Comparison of ENCODE assay signal across 23 cellular contexts in the genomic region with DNA sequence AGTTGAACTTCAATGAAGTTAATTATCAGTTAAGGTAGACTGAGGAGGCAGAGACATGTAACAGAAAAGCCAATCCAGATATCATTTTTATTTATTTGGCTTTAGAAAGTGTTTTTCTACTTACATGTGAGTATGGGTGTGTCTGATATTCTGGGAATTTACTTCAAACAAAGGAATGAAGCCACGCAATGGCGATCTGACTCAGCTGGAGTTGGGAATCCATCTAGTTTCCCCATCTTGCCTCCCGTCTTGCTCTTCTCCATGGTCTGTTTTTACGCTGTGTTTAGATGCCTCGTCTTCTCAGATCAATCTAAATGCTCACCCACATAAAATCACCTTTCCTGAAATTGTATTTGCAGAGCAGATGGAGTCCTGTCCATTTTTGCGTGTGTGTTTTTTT. TPM values are rescaled to one million over a fixed set of nuclear protein-coding genes. Genes with fewer than 3 reads are reported as not detected.
A peak's percentile ranks its signal among the peaks of the same experiment; 100 is the strongest.
DNase-seq lines count a peak whose midpoint lies in the region; ATAC-seq and TF ChIP-seq lines count a peak whose summit lies in the region.
"Had no signal": no experiment of that assay in that cellular context is flagged by ENCODE, and none has a peak within 500 bp of the region (broad histone marks: within the 10 kb centered on the region; RNA-seq: fewer than 3 reads in every experiment).

No MANE protein-coding gene starts in this region.

- H3K79me1 ChIP-seq in trophoblast cell (ENCODE audit: low read length), result no peaks in the 10 kb centered on the region

- H4K91ac ChIP-seq in trophoblast cell (ENCODE audit: low read depth, low read length), result no peak overlapping the region

- H3K9me2 ChIP-seq in hepatocyte (replicated peaks; ENCODE audit: insufficient read depth), result no peaks in the 10 kb centered on the region

- H3K27ac ChIP-seq in hepatocyte, result peak overlapping the region; percentile 85
- no peak overlapping the region for H3K27ac ChIP-seq in trophoblast cell (ENCODE audit: low read depth, low read length)
- peak overlapping the region in 1 of 2 donors; percentile 47 for H3K27ac ChIP-seq in ovary

- H2AFZ ChIP-seq in hepatocyte (no peak overlapping the region), trophoblast cell (ENCODE audit: insufficient read depth, low read length, poor library complexity) (no peak overlapping the region)

- intact Hi-C loops in ovary (cut with DNase I), result no loop called here

- no peak for TF ChIP-seq EP300 in ovary (IDR thresholded peaks at IDR 0.05)

- no peak for TF ChIP-seq POLR2A in ovary (IDR thresholded peaks at IDR 0.05)

- 82% methylated on average over 6 of the region's 6 CpGs for WGBS in hepatocyte (ENCODE audit: low lambda C conversion rate, missing lambda C conversion rate)
- no CpG with 5 or more reads among the region's 6 CpGs for WGBS in trophoblast cell (ENCODE audit: extremely low coverage, insufficient coverage, insufficient read length)
- 77 to 85% (median 80%) methylated on average over 6 of the region's 6 CpGs for WGBS in ovary, 3 donors

- no peak overlapping the region for H2BK120ac ChIP-seq in trophoblast cell (ENCODE audit: insufficient read depth, low read length, poor library complexity)

- no peak overlapping the region for H3K4ac ChIP-seq in trophoblast cell (ENCODE audit: low read depth, low read length)

- H3K14ac ChIP-seq in trophoblast cell (ENCODE audit: low read length), result no peak overlapping the region

- no peak overlapping the region for H3K23ac ChIP-seq in trophoblast cell (ENCODE audit: low read length)

- DNase-seq in amniotic epithelial cell (ENCODE audit: low read depth) (peak; percentile 51), hepatocyte (ENCODE audit: low spot score) (no peak), trophoblast cell (peak; percentile 76 to 85), ovary (no peak)
- DNase-seq: BE2C; CD4-positive, CD25-positive, alpha-beta regulatory T cell; COR-L47; DMS153; GDM1; HCEC 1CT; NCI-H1092 treated with DMSO at 0.1 percent for 48 hours; NCI-H1694; NCI-H2081 treated with DMSO at 0.1 percent for 48 hours; NCI-H510A; NCI-H748 treated with DMSO at 0.1 percent for 48 hours had no signal

- no peak overlapping the region for H2BK5ac ChIP-seq in trophoblast cell (ENCODE audit: low read depth, low read length, poor library complexity)

- no peak overlapping the region for H3K4me3 ChIP-seq in hepatocyte
- H3K4me3 ChIP-seq in trophoblast cell (ENCODE audit: low read depth, low read length), result no peak overlapping the region
- H3K4me3 ChIP-seq in ovary, result no peak overlapping the region

- no peak overlapping the region for H3K9ac ChIP-seq in trophoblast cell (ENCODE audit: low read length)

- H3K4me1 ChIP-seq in hepatocyte (ENCODE audit: insufficient read depth) (peaks cover 26% of the 10 kb centered on the region), trophoblast cell (ENCODE audit: control insufficient read depth in 1 of 2, insufficient read depth in 2 of 2, low read length in 2 of 2) (no peaks in the 10 kb centered on the region), ovary (ENCODE audit: insufficient read depth) (peaks cover 8% of the 10 kb centered on the region)
- H3K4me1 ChIP-seq: BE2C had no signal

- H3K4me2 ChIP-seq in hepatocyte (no peak overlapping the region), trophoblast cell (ENCODE audit: low read length) (no peak overlapping the region)

- H2AK5ac ChIP-seq in trophoblast cell (ENCODE audit: low read length), result no peak overlapping the region

- H3K18ac ChIP-seq in trophoblast cell (ENCODE audit: low read length), result no peak overlapping the region

- H3K27me3 ChIP-seq in hepatocyte (no peaks in the 10 kb centered on the region), trophoblast cell (ENCODE audit: insufficient read depth, low read length) (no peaks in the 10 kb centered on the region), ovary (no peaks in the 10 kb centered on the region)

- H2BK12ac ChIP-seq in trophoblast cell (ENCODE audit: low read length), result no peak overlapping the region

- no peak overlapping the region for H4K12ac ChIP-seq in trophoblast cell (ENCODE audit: low read depth, low read length)

- no peak overlapping the region for H4K8ac ChIP-seq in trophoblast cell (ENCODE audit: low read depth, low read length)

- TF ChIP-seq CTCF in hepatocyte (IDR thresholded peaks at IDR 0.05; ENCODE audit: poor library complexity), result no peak
- no peak for TF ChIP-seq CTCF in ovary (IDR thresholded peaks at IDR 0.05)

- no peaks in the 10 kb centered on the region for H4K20me1 ChIP-seq in hepatocyte (ENCODE audit: insufficient read depth, poor library complexity, severe bottlenecking)

- ATAC-seq in HG03280 (IDR thresholded peaks at IDR 0.05; ENCODE audit: unreplicated experiment) (no peak), GM21619 (IDR thresholded peaks at IDR 0.05; ENCODE audit: unreplicated experiment) (no peak), HG02798 (IDR thresholded peaks at IDR 0.05; ENCODE audit: poor library complexity, unreplicated experiment) (no peak)
- ATAC-seq: Right ventricle myocardium inferior had no signal

- H3K79me2 ChIP-seq in hepatocyte, result no peaks in the 10 kb centered on the region
- H3K79me2 ChIP-seq in trophoblast cell (ENCODE audit: control insufficient read depth, insufficient read depth, low read length, poor library complexity), result no peaks in the 10 kb centered on the region

- no peaks in the 10 kb centered on the region for H3K36me3 ChIP-seq in hepatocyte (replicated peaks; ENCODE audit: insufficient read depth, low read depth)
- H3K36me3 ChIP-seq in trophoblast cell (ENCODE audit: control insufficient read depth in 1 of 2, insufficient read depth in 2 of 2, low read length in 2 of 2), result no peaks in the 10 kb centered on the region
- H3K36me3 ChIP-seq in ovary, result no peaks in the 10 kb centered on the region
- H3K36me3 ChIP-seq: BE2C had no signal

- H3K9me3 ChIP-seq in hepatocyte (ENCODE audit: low read depth) (no peaks in the 10 kb centered on the region), trophoblast cell (ENCODE audit: insufficient read depth, low read depth, low read length) (no peaks in the 10 kb centered on the region), ovary (no peaks in the 10 kb centered on the region)
- H3K9me3 ChIP-seq: BE2C had no signal

RNA-seq across cellular contexts. Expression of a gene that starts 1.7 kb away (rescaled TPM):
- total RNA-seq in hepatocyte (40.6 and 46.9 TPM in 2 replicates), ovary (1 to 10 TPM in 2 of 7 donors, under 1 TPM in 4, not detected in 1; 0.12 to 3.3 (median 0.25) TPM)
- polyA plus RNA-seq in hepatocyte (2.7 and 3.5 TPM in 2 replicates), ovary (1 to 10 TPM in 1 of 2 donors, under 1 TPM in 1; 0.04 to 7.2 TPM)
- 0.03 and 0.06 TPM in 2 replicates for polyA plus RNA-seq in trophoblast cell (2013)
- total RNA-seq: CD4-positive, CD25-positive, alpha-beta regulatory T cell; Daoy; LHCN-M2; OCI-LY7; Right ventricle myocardium inferior had no signal
- polyA plus RNA-seq: AG04450; CD4-positive, CD25-positive, alpha-beta regulatory T cell had no signal

Comparison
In these comparisons a context has a peak if more than half of its experiments do, and no peak if none do; other contexts are left out.
1. DNase-seq: peak in amniotic epithelial cell (single experiment) and trophoblast cell (2 of 2); none in hepatocyte (single experiment) and ovary (0 of 5).